Comparison of ENCODE assay signal across 23 cellular contexts in genomic region chr4:94015956-94016355, GRCh38.
"Had no signal": no experiment of that assay in that cellular context is flagged by ENCODE, and none has a peak within 500 bp of the region (broad histone marks: within the 10 kb centered on the region; RNA-seq: fewer than 3 reads in every experiment).

No MANE protein-coding gene starts in this region.

- H3K4me1 ChIP-seq: colonic mucosa, esophagus muscularis mucosa, esophagus squamous epithelium, foreskin keratinocyte, gastrocnemius medialis, gastroesophageal sphincter, heart left ventricle, heart right ventricle had no signal

- H3K27me3 ChIP-seq: colonic mucosa, esophagus muscularis mucosa, esophagus squamous epithelium, foreskin keratinocyte, gastrocnemius medialis, gastroesophageal sphincter, heart left ventricle, heart right ventricle had no signal

- H3K27ac ChIP-seq: colonic mucosa, coronary artery, dorsolateral prefrontal cortex, epithelial cell of prostate, esophagus muscularis mucosa, esophagus squamous epithelium, foreskin keratinocyte, gastrocnemius medialis, gastroesophageal sphincter, heart left ventricle, heart right ventricle had no signal

- DNase-seq: colonic mucosa; cortex of kidney; dermis blood vessel endothelial cell; dorsolateral prefrontal cortex; effector CD4-positive, alpha-beta T cell; effector CD8-positive, alpha-beta T cell; effector memory CD4-positive, alpha-beta T cell; effector memory CD8-positive, alpha-beta T cell; endodermal cell; erythroblast; esophagus squamous epithelium; foreskin fibroblast; foreskin keratinocyte; foreskin melanocyte; gastrocnemius medialis; glutamatergic neuron; head of caudate nucleus; heart left ventricle; heart right ventricle had no signal

- H3K9me3 ChIP-seq: colonic mucosa, esophagus muscularis mucosa, esophagus squamous epithelium, gastrocnemius medialis, gastroesophageal sphincter had no signal

- H3K4me3 ChIP-seq: colonic mucosa, coronary artery, dorsolateral prefrontal cortex, esophagus muscularis mucosa, esophagus squamous epithelium, gastrocnemius medialis, gastroesophageal sphincter, heart left ventricle, heart right ventricle had no signal

- H3K36me3 ChIP-seq: colonic mucosa, esophagus muscularis mucosa, esophagus squamous epithelium, gastrocnemius medialis, gastroesophageal sphincter, heart left ventricle, heart right ventricle had no signal
